In the genomic region with DNA sequence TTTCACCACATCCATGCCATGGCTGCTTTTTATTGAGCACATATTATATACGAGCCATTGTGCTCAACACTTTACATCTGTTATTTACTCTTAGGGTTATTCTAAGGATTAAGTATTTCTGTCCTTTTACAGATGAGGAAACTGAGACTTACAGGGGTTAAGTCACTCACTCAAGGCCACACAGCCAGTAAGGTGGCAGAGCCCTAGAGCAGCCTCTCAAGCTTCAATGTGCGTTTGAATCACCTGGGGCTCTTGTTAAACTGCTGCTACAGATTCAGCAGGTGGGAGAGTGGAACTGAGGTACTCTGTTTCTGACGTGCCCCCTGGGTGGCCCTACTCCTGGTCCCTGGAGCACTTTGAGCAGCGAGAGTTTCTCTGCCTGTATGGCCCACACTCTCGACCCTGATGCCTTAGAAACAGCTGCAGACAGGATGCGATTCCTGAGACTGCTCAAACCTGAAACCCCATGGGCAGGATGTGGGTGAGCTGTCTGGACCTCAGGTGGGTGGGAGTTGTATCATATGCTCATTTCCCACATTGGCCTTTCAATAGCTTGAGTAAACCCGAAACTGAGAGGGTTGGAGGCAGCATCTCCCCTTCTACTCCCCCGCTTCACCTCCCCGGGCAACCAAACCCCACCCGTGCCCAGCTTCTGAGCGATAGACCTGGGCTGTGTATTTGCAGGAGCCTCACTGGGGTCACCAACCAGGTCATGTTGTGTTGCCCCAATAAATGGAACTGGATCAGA, we compare ENCODE assay signal across 8 cellular contexts. TPM values are rescaled to one million over a fixed set of nuclear protein-coding genes. Genes with fewer than 3 reads are reported as not detected.
A peak's percentile ranks its signal among the peaks of the same experiment; 100 is the strongest.
DNase-seq lines count a peak whose midpoint lies in the region; ATAC-seq and TF ChIP-seq lines count a peak whose summit lies in the region.

No MANE protein-coding gene starts in this region.

- POLR2A ChIA-PET in IMR-90 (lab: Charles Lee; ENCODE audit: unreplicated experiment), result no interaction called here

- H3K4me2 ChIP-seq in IMR-90 (ENCODE audit: low read depth, low read length) (no peak overlapping the region), hepatocyte (no peak overlapping the region)

- no peak overlapping the region for H4K5ac ChIP-seq in IMR-90 (ENCODE audit: low read depth, low read length)

- H4K20me1 ChIP-seq in IMR-90 (ENCODE audit: insufficient read depth, low read length) (peaks cover 13% of the 10 kb centered on the region; the same call in 1 of the 2 replicates), hepatocyte (ENCODE audit: insufficient read depth, poor library complexity, severe bottlenecking) (no peaks in the 10 kb centered on the region)

- H3K14ac ChIP-seq in IMR-90 (replicated peaks; ENCODE audit: low read depth, low read length), result no peak overlapping the region

- TF ChIP-seq CTCF in IMR-90 (conservative IDR thresholded peaks at IDR 0.05; ENCODE audit: low read depth, low read length) (no peak), hepatocyte (IDR thresholded peaks at IDR 0.05; ENCODE audit: poor library complexity) (no peak)

- H3K27ac ChIP-seq in IMR-90 (ENCODE audit: insufficient read depth, low read length) (no peak overlapping the region), hepatocyte (no peak overlapping the region)

- H3K9me1 ChIP-seq in IMR-90 (ENCODE audit: insufficient read depth, low read length), result peaks cover 15% of the 10 kb centered on the region

- H3K4me3 Mint-ChIP-seq in activated T-helper 2 cell treated with anti-CD3 and anti-CD28 coated beads, Interferon-gamma antibody, Interleukin-2, Interleukin-4, amounts not matched to agents 10 μg/mL and 5 μg/mL and 100 μg/mL, durations not matched to agents 14 hours and 24 hours and 36 hours (ENCODE audit: low read depth), result peak overlapping the region; percentile 28

- H2BK15ac ChIP-seq in IMR-90 (ENCODE audit: low read depth, low read length), result no peak overlapping the region

- H3K27me3 ChIP-seq in IMR-90 (ENCODE audit: control insufficient read depth, insufficient read depth, low read length) (peaks cover 1% of the 10 kb centered on the region; the same call in 1 of the 2 replicates), hepatocyte (no peaks in the 10 kb centered on the region)

- CTCF ChIA-PET in IMR-90 (lab: Yijun Ruan, JAX), result no interaction called here

- no TSS peak for BruUV-seq in IMR-90 (replicated peaks; lab: Mats Ljungman, UMichigan)

- peak overlapping the region; percentile 24 for H3K27ac Mint-ChIP-seq in activated T-helper 2 cell treated with anti-CD3 and anti-CD28 coated beads, Interferon-gamma antibody, Interleukin-2, Interleukin-4, amounts not matched to agents 10 μg/mL and 5 μg/mL and 100 μg/mL, durations not matched to agents 14 hours and 24 hours and 36 hours

- no peak overlapping the region for H2BK5ac ChIP-seq in IMR-90 (ENCODE audit: low read depth, low read length, poor library complexity, severe bottlenecking)

- H2BK120ac ChIP-seq in IMR-90 (ENCODE audit: low read depth, low read length), result no peak overlapping the region

- dilution Hi-C loops in IMR-90 (cut with HindIII; ENCODE audit: low sequenced_read_pairs, unreplicated experiment), result no loop called here

- H3K36me3 ChIP-seq in IMR-90 (ENCODE audit: control insufficient read depth, insufficient read depth, low read length) (peaks cover 2% of the 10 kb centered on the region; the same call in 1 of the 2 replicates), hepatocyte (replicated peaks; ENCODE audit: insufficient read depth, low read depth) (no peaks in the 10 kb centered on the region)

- H2BK20ac ChIP-seq in IMR-90 (ENCODE audit: low read depth, low read length), result no peak overlapping the region

- no CpG with 5 or more reads among the region's 11 CpGs for WGBS in IMR-90 (ENCODE audit: extremely low coverage in 2 of 2, insufficient read length in 1 of 2), 2 experiments
- 85% methylated on average over 11 of the region's 11 CpGs for WGBS in hepatocyte (ENCODE audit: low lambda C conversion rate, missing lambda C conversion rate)

- DNase-seq in Right ventricle myocardium inferior (ENCODE audit: missing footprints) (no peak), Right ventricle myocardium superior (no peak), IMR-90 (no peak), NCI-H748 (lab: John Stamatoyannopoulos, UW; ENCODE audit: unreplicated experiment) (no peak), hepatocyte (ENCODE audit: low spot score) (no peak), iPS-NIHi7 (ENCODE audit: extremely low spot score) (no peak)
- peak; percentile 80 for DNase-seq in activated T-helper 2 cell treated with anti-CD3 and anti-CD28 coated beads, Interferon-gamma antibody, Interleukin-2, Interleukin-4, amounts not matched to agents 10 μg/mL and 5 μg/mL and 100 μg/mL, durations not matched to agents 14 hours and 24 hours and 36 hours (ENCODE audit: low spot score)
- peak; percentile 51 to 73 for DNase-seq in stimulated activated CD8-positive, alpha-beta memory T cell treated with anti-CD3 and anti-CD28 coated beads, Interleukin-15, amount 100 ng/mL, for 4 hours (ENCODE audit: low read depth in 2 of 2)

- H2AFZ ChIP-seq in IMR-90 (replicated peaks; ENCODE audit: low read length, poor library complexity) (no peak overlapping the region), hepatocyte (no peak overlapping the region)

- H4K8ac ChIP-seq in IMR-90 (ENCODE audit: low read depth in 2 of 2, low read length in 2 of 2), result no peak overlapping the region

- H4K91ac ChIP-seq in IMR-90 (ENCODE audit: insufficient read depth, low read depth, low read length), result no peak overlapping the region

- no peak overlapping the region for H3K4me3 ChIP-seq in IMR-90 (ENCODE audit: insufficient read depth, low read depth, low read length)
- H3K4me3 ChIP-seq in hepatocyte, result no peak overlapping the region

- peaks cover 48% of the 10 kb centered on the region for H3K4me1 Mint-ChIP-seq in activated T-helper 2 cell treated with anti-CD3 and anti-CD28 coated beads, Interferon-gamma antibody, Interleukin-2, Interleukin-4, amounts not matched to agents 10 μg/mL and 5 μg/mL and 100 μg/mL, durations not matched to agents 14 hours and 24 hours and 36 hours (ENCODE audit: low read depth)

- H3K79me2 ChIP-seq in hepatocyte, result no peaks in the 10 kb centered on the region

- ATAC-seq in Right ventricle myocardium inferior, result peak; percentile 8
- no peak for ATAC-seq in Right ventricle myocardium superior (ENCODE audit: poor library complexity)
- ATAC-seq in IMR-90 (ENCODE audit: low read depth), result no peak

- intact Hi-C loops in Right ventricle myocardium inferior (cut with DNase I) (no loop called here), Right ventricle myocardium superior (cut with DNase I) (no loop called here), IMR-90 (cut with micrococcal nuclease) (no loop called here)
- intact Hi-C loops in activated T-helper 2 cell treated with anti-CD3 and anti-CD28 coated beads, Interferon-gamma antibody, Interleukin-2, Interleukin-4, amounts not matched to agents 10 μg/mL and 5 μg/mL and 100 μg/mL, durations not matched to agents 14 hours and 24 hours and 36 hours (cut with micrococcal nuclease), result loop anchor here (1.0 to 2.0 kb wide), 5 partner anchors 21 to 125 kb away; no protein-coding TSS in a partner anchor

- peak overlapping the region; percentile 33; the same call in 1 of the 2 replicates for H2AK5ac ChIP-seq in IMR-90 (ENCODE audit: low read depth, low read length)

- no peak for TF ChIP-seq POLR2A in IMR-90 (IDR thresholded peaks at IDR 0.05; ENCODE audit: low read depth, low read length)

- TF ChIP-seq RAD21 in IMR-90 (IDR thresholded peaks at IDR 0.05; ENCODE audit: low read length), result no peak

- no peak overlapping the region for H3K4ac ChIP-seq in IMR-90 (ENCODE audit: low read depth, low read length)

- peaks cover 5% of the 10 kb centered on the region for H3K36me3 Mint-ChIP-seq in activated T-helper 2 cell treated with anti-CD3 and anti-CD28 coated beads, Interferon-gamma antibody, Interleukin-2, Interleukin-4, amounts not matched to agents 10 μg/mL and 5 μg/mL and 100 μg/mL, durations not matched to agents 14 hours and 24 hours and 36 hours (ENCODE audit: low read depth)

- H3K79me1 ChIP-seq in IMR-90 (ENCODE audit: low read depth in 1 of 2, low read length in 2 of 2), result peaks cover 0 to 6% of the 10 kb centered on the region in 2 experiments; a peak in 2 of 4 replicates

- in situ Hi-C loops in IMR-90 (cut with MboI; ENCODE audit: low sequenced_read_pairs), result no loop called here

- peaks cover 79% of the 10 kb centered on the region for H3K27me3 Mint-ChIP-seq in activated T-helper 2 cell treated with anti-CD3 and anti-CD28 coated beads, Interferon-gamma antibody, Interleukin-2, Interleukin-4, amounts not matched to agents 10 μg/mL and 5 μg/mL and 100 μg/mL, durations not matched to agents 14 hours and 24 hours and 36 hours (ENCODE audit: low read depth)

- no peak overlapping the region for H3K18ac ChIP-seq in IMR-90 (ENCODE audit: low read depth, low read length)

- H3K9me2 ChIP-seq in hepatocyte (replicated peaks; ENCODE audit: insufficient read depth), result no peaks in the 10 kb centered on the region

- H3K4me1 ChIP-seq in IMR-90 (ENCODE audit: control insufficient read depth, insufficient read depth, low read length) (peaks cover 12% of the 10 kb centered on the region; the same call in 1 of the 2 replicates), hepatocyte (ENCODE audit: insufficient read depth) (no peaks in the 10 kb centered on the region)

- no peak overlapping the region for H3K9ac ChIP-seq in IMR-90 (ENCODE audit: low read depth, low read length)

- H3K9me3 Mint-ChIP-seq in activated T-helper 2 cell treated with anti-CD3 and anti-CD28 coated beads, Interferon-gamma antibody, Interleukin-2, Interleukin-4, amounts not matched to agents 10 μg/mL and 5 μg/mL and 100 μg/mL, durations not matched to agents 14 hours and 24 hours and 36 hours, result no peaks in the 10 kb centered on the region

- no peak overlapping the region for H3K23ac ChIP-seq in IMR-90 (ENCODE audit: low read depth, low read length)

- H2AK9ac ChIP-seq in IMR-90 (replicated peaks; ENCODE audit: low read depth, low read length, poor library complexity), result no peak overlapping the region

- H3K9me3 ChIP-seq in IMR-90 (ENCODE audit: control insufficient read depth, insufficient read depth, low read length), result peaks cover 10% of the 10 kb centered on the region; the same call in 1 of the 2 replicates
- H3K9me3 ChIP-seq in hepatocyte (ENCODE audit: low read depth), result no peaks in the 10 kb centered on the region

- no peak overlapping the region for H3K56ac ChIP-seq in IMR-90 (ENCODE audit: extremely low read depth, insufficient read depth, low read length)

TF ChIP-seq in IMR-90, 13 proteins besides CTCF, POLR2A, EP300 and RAD21:
- TF ChIP-seq MXI1 (IDR thresholded peaks at IDR 0.05; ENCODE audit: borderline replicate concordance, low read depth, low read length), result no peak
TF ChIP-seq in IMR-90: peak in this region for 0.

RNA-seq across cellular contexts. Expression of gene MAN1C1, which starts 59.3 kb away (rescaled TPM):
- total RNA-seq in Right ventricle myocardium inferior (19.5 TPM), Right ventricle myocardium superior (17.5 TPM), IMR-90 (2012; rRNA removed) (2.5 and 3.2 TPM in 2 replicates), hepatocyte (19.9 and 20.6 TPM in 2 replicates)
- polyA plus RNA-seq in IMR-90 (2012; rRNA removed) (9.6 and 11.3 TPM in 2 replicates), hepatocyte (24.6 and 29.3 TPM in 2 replicates)
- 9.4 and 14.0 TPM in 2 replicates for polyA plus RNA-seq in IMR-90 (2012; cell fraction: cytosol; rRNA removed)
- 9.7 and 11.2 TPM in 2 replicates for polyA plus RNA-seq in IMR-90 (2012; cell fraction: nucleus; rRNA removed; ENCODE audit: low replicate concordance)
- 4.1 and 5.0 TPM in 2 replicates for total RNA-seq in activated T-helper 2 cell treated with anti-CD3 and anti-CD28 coated beads, Interferon-gamma antibody, Interleukin-2, Interleukin-4, amounts not matched to agents 10 μg/mL and 5 μg/mL and 100 μg/mL, durations not matched to agents 14 hours and 24 hours and 36 hours

Comparison
In these comparisons a context has a peak if more than half of its experiments do, and no peak if none do; other contexts are left out.
1. DNase-seq: peak in activated T-helper 2 cell treated with anti-CD3 and anti-CD28 coated beads, Interferon-gamma antibody, Interleukin-2, Interleukin-4, amounts not matched to agents 10 μg/mL and 5 μg/mL and 100 μg/mL, durations not matched to agents 14 hours and 24 hours and 36 hours (single experiment) and stimulated activated CD8-positive, alpha-beta memory T cell treated with anti-CD3 and anti-CD28 coated beads, Interleukin-15, amount 100 ng/mL, for 4 hours (2 of 2); none in Right ventricle myocardium inferior (single experiment), Right ventricle myocardium superior (single experiment), IMR-90 (single experiment), NCI-H748 (single experiment), hepatocyte (single experiment) and iPS-NIHi7 (single experiment).